13 cellular contexts compared by ENCODE assay signal in the genomic region with DNA sequence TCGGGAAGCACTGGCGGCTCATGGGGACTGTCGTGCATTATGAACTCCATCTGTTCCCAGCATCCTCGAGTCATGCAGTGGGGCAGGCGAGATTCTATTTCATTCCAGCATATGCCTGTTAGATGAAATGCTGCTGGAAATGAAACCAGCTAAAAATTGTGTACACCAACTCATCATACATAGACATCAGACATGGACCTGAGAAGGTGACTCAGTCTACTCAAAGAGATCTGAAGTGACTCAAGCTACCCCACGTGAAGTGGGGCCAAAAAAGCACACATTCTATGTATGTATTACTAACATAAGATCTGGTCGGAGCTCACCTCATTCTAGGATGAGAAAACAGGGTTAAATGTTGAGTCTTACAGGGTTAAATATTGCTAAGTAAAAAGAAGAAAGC.
"Had no signal": no experiment of that assay in that cellular context is flagged by ENCODE, and none has a peak within 500 bp of the region (broad histone marks: within the 10 kb centered on the region; RNA-seq: fewer than 3 reads in every experiment).

No MANE protein-coding gene starts in this region.

- H3K4me3 Mint-ChIP-seq: activated CD4-positive, alpha-beta T cell treated with anti-CD3 and anti-CD28 coated beads, Interleukin-2, amount 10 ng/mL, durations not matched to agents 24 days and 14 days; naive B cell had no signal

- H3K4me1 Mint-ChIP-seq: activated CD4-positive, alpha-beta T cell treated with anti-CD3 and anti-CD28 coated beads, Interleukin-2, amount 10 ng/mL, durations not matched to agents 24 days and 14 days; naive B cell had no signal

- H3K4me3 ChIP-seq: hepatocyte, skin epidermis, thyroid gland, uterus had no signal

- DNase-seq: activated CD4-positive, alpha-beta T cell treated with anti-CD3 and anti-CD28 coated beads, Interleukin-2, amount 10 ng/mL, durations not matched to agents 24 days and 14 days; activated naive CD4-positive, alpha-beta T cell; activated T-cell treated with anti-CD3 and anti-CD28 coated beads, Interleukin-2, amount 50 U/mL, for 48 hours; central memory CD4-positive, alpha-beta T cell; effector memory CD4-positive, alpha-beta T cell; midbrain; naive B cell; posterior cingulate gyrus; thyroid gland; uterus had no signal

- H3K27ac Mint-ChIP-seq: activated CD4-positive, alpha-beta T cell treated with anti-CD3 and anti-CD28 coated beads, Interleukin-2, amount 10 ng/mL, durations not matched to agents 24 days and 14 days; naive B cell had no signal

- H3K4me2 ChIP-seq: hepatocyte had no signal

- H3K36me3 ChIP-seq: thyroid gland, uterus had no signal

- H3K27me3 ChIP-seq: thyroid gland, uterus had no signal

- H3K4me1 ChIP-seq: thyroid gland, uterus had no signal

- H2AFZ ChIP-seq: hepatocyte had no signal

- H3K36me3 Mint-ChIP-seq: naive B cell had no signal

- H3K79me2 ChIP-seq: hepatocyte had no signal

- H3K9me3 ChIP-seq: thyroid gland, uterus had no signal

- H3K27ac ChIP-seq: hepatocyte, skin epidermis, thyroid gland, uterus, VCaP had no signal

- H3K9me3 Mint-ChIP-seq: activated CD4-positive, alpha-beta T cell treated with anti-CD3 and anti-CD28 coated beads, Interleukin-2, amount 10 ng/mL, durations not matched to agents 24 days and 14 days had no signal
